1 cellular context compared by ENCODE assay signal in genomic region chr19:40217921-40218890, GRCh38.
TF ChIP-seq lines count a peak whose summit lies in the region.

TTC9B (minus strand) TSS chr19:40218384; CDS start chr19:40218381, 3 bp downstream.

TF ChIP-seq in A549, 52 proteins besides CTCF, POLR2A, EP300 and RAD21 (continued from another document):
- TF ChIP-seq REST (IDR thresholded peaks at IDR 0.05) (peak; percentile 96), FOXS1 (CRISPR knock-in tag; IDR thresholded peaks at IDR 0.05) (0 out of 2 replicates have a peak, but pooled peaks have one; percentile 41), GATA3 (IDR thresholded peaks at IDR 0.05; ENCODE audit: borderline replicate concordance) (no peak), EHMT2 (IDR thresholded peaks at IDR 0.05; ENCODE audit: low read depth) (peak; percentile 7; the same call in 1 of the 2 replicates), MAX (IDR thresholded peaks at IDR 0.05) (peak; percentile 23; the same call in 1 of the 2 replicates), CBX8 (IDR thresholded peaks at IDR 0.05) (no peak), HMGXB4 (CRISPR knock-in tag; IDR thresholded peaks at IDR 0.05; ENCODE audit: borderline replicate concordance) (no peak), SMC3 (IDR thresholded peaks at IDR 0.05) (0 out of 3 replicates have a peak, but pooled peaks have one; percentile 7), MYC (IDR thresholded peaks at IDR 0.05; ENCODE audit: borderline replicate concordance, low read length) (no peak), RCOR1 (IDR thresholded peaks at IDR 0.05; ENCODE audit: low read depth, low read length) (peak; percentile 98), KDM1A (IDR thresholded peaks at IDR 0.05; ENCODE audit: low read depth) (peak; percentile 78; the same call in 1 of the 2 replicates), BCL3 (IDR thresholded peaks at IDR 0.05) (no peak), HOXA7 (CRISPR knock-in tag; IDR thresholded peaks at IDR 0.05) (no peak)
